Comparison of ENCODE assay signal across 8 cellular contexts in genomic region chr6:70108230-70108629, GRCh38.
DNase-seq lines count a peak whose midpoint lies in the region; TF ChIP-seq lines count a peak whose summit lies in the region.

No MANE protein-coding gene starts in this region.

- TF ChIP-seq CTCF in HEK293 (tag by site-specific recombination; IDR thresholded peaks at IDR 0.05), result no peak

- no peak overlapping the region for H3K27ac ChIP-seq in HEK293 (ENCODE audit: extremely low read depth, low read depth, low read length)

- CTCF ChIA-PET in HEK293 (lab: Yijun Ruan, JAX), result interaction anchor here (0.5 to 4.3 kb wide), 55 partner anchors 9 to 1507 kb away, joined by 3 to 65 read pairs (median 4); no protein-coding TSS in a partner anchor

- H3K4me1 ChIP-seq in HEK293 (ENCODE audit: control insufficient read depth, insufficient read depth, low read length), result no peaks in the 10 kb centered on the region

- no peak overlapping the region for H3K4me3 ChIP-seq in HEK293 (ENCODE audit: low read depth, low read length)

- DNase-seq in NCI-H2081 (lab: John Stamatoyannopoulos, UW), result peak; percentile 37 to 65
- no peak for DNase-seq in NCI-H2081 treated with DMSO at 0.1 percent for 48 hours (lab: John Stamatoyannopoulos, UW)
- DNase-seq in NCI-H526 (lab: John Stamatoyannopoulos, UW), result peak; percentile 11 to 53
- DNase-seq in dedifferentiated amniotic fluid mesenchymal stem cell (ENCODE audit: extremely low spot score), result peak; percentile 70
- peak; percentile 76 for DNase-seq in myocyte (ENCODE audit: low read depth)
- no peak for DNase-seq in stimulated activated CD4-positive, alpha-beta T cell treated with anti-CD3 and anti-CD28 coated beads, Interleukin-1b, Interleukin-23, amount 100 ng/mL, for 48 hours
- no peak for DNase-seq in UCSD-AML1 (lab: John Stamatoyannopoulos, UW; ENCODE audit: unreplicated experiment)

- no peaks in the 10 kb centered on the region for H3K36me3 ChIP-seq in HEK293 (ENCODE audit: control insufficient read depth in 2 of 2, insufficient read depth in 1 of 2, low read length in 2 of 2)

- no peaks in the 10 kb centered on the region for H3K9me3 ChIP-seq in HEK293 (ENCODE audit: control insufficient read depth, insufficient read depth, low read depth, low read length)

- POLR2A ChIA-PET in HEK293 (lab: Yijun Ruan, JAX), result no interaction called here

TF ChIP-seq in HEK293, 187 proteins besides CTCF, POLR2A, EP300 and RAD21:
- TF ChIP-seq ZNF654 (tag by site-specific recombination; IDR thresholded peaks at IDR 0.05; ENCODE audit: low read depth) (peak; percentile 92), ZNF660 (tag by site-specific recombination; IDR thresholded peaks at IDR 0.05) (0 out of 2 replicates have a peak, but pooled peaks have one; percentile 62), ZNF704 (tag by site-specific recombination; IDR thresholded peaks at IDR 0.05) (no peak)

Comparison
In these comparisons a context has a peak if more than half of its experiments do, and no peak if none do; other contexts are left out.
1. DNase-seq: peak in NCI-H2081 (2 of 2), NCI-H526 (2 of 2), dedifferentiated amniotic fluid mesenchymal stem cell (single experiment) and myocyte (single experiment); none in NCI-H2081 treated with DMSO at 0.1 percent for 48 hours (single experiment), stimulated activated CD4-positive, alpha-beta T cell treated with anti-CD3 and anti-CD28 coated beads, Interleukin-1b, Interleukin-23, amount 100 ng/mL, for 48 hours (single experiment) and UCSD-AML1 (single experiment).